18 cellular contexts compared by ENCODE assay signal in genomic region chr9:137073992-137074399, GRCh38. TPM values are rescaled to one million over a fixed set of nuclear protein-coding genes. Genes with fewer than 3 reads are reported as not detected.
"Had no signal": no experiment of that assay in that cellular context is flagged by ENCODE, and none has a peak within 500 bp of the region (broad histone marks: within the 10 kb centered on the region; RNA-seq: fewer than 3 reads in every experiment).

No MANE protein-coding gene starts in this region.

- H3K36me3 ChIP-seq: breast epithelium, neural progenitor cell, uterus had no signal

- H3K9me3 ChIP-seq: breast epithelium, lower lobe of right lung, thyroid gland, uterus had no signal

- H3K27me3 Mint-ChIP-seq: activated T-helper 17 cell treated with anti-CD3 and anti-CD28 coated beads, Interleukin-2, amount 50 U/mL, for 72 hours; T-cell had no signal

- H3K9me3 Mint-ChIP-seq: activated T-helper 17 cell treated with anti-CD3 and anti-CD28 coated beads, Interleukin-2, amount 50 U/mL, for 72 hours; neural progenitor cell; stimulated activated effector memory CD8-positive, alpha-beta T cell treated with anti-CD3 and anti-CD28 coated beads, Interleukin-12 subunit alpha, Interleukin-12 subunit beta, amount 100 ng/mL, for 72 hours; T-cell had no signal

- H3K9ac ChIP-seq: neural progenitor cell, parathyroid adenoma had no signal

- H3K4me3 ChIP-seq: breast epithelium, lower lobe of right lung, neural progenitor cell, thyroid gland, uterus had no signal

- H3K36me3 Mint-ChIP-seq: neural progenitor cell, T-cell had no signal

- H3K4me2 ChIP-seq: neural progenitor cell had no signal

- H3K27ac Mint-ChIP-seq: activated T-helper 17 cell treated with anti-CD3 and anti-CD28 coated beads, Interleukin-2, amount 50 U/mL, for 72 hours; neural progenitor cell; stimulated activated effector memory CD8-positive, alpha-beta T cell treated with anti-CD3 and anti-CD28 coated beads, Interleukin-12 subunit alpha, Interleukin-12 subunit beta, amount 100 ng/mL, for 72 hours; T-cell had no signal

- ATAC-seq: activated T-helper 17 cell treated with anti-CD3 and anti-CD28 coated beads, Interleukin-2, amount 50 U/mL, for 72 hours; lower lobe of right lung; stimulated activated effector memory CD8-positive, alpha-beta T cell treated with anti-CD3 and anti-CD28 coated beads, Interleukin-12 subunit alpha, Interleukin-12 subunit beta, amount 100 ng/mL, for 72 hours; T-cell had no signal

- DNase-seq: activated CD4-positive, alpha-beta T cell treated with anti-CD3 and anti-CD28 coated beads, Interleukin-2, amount 50 U/mL, for 4 hours; activated naive CD4-positive, alpha-beta T cell treated with Interleukin-2 at 50 U/mL for 16 hours; aorta; cerebellar nuclear complex; dermis blood vessel endothelial cell; foreskin melanocyte; kidney glomerular epithelial cell; lower lobe of right lung; T-cell; T-helper 9 cell; thyroid gland; uterus had no signal

- H3K27ac ChIP-seq: breast epithelium, epithelial cell of prostate, lower lobe of right lung, neural progenitor cell, parathyroid adenoma, thyroid gland, uterus had no signal

- H3K4me3 Mint-ChIP-seq: activated T-helper 17 cell treated with anti-CD3 and anti-CD28 coated beads, Interleukin-2, amount 50 U/mL, for 72 hours; stimulated activated effector memory CD8-positive, alpha-beta T cell treated with anti-CD3 and anti-CD28 coated beads, Interleukin-12 subunit alpha, Interleukin-12 subunit beta, amount 100 ng/mL, for 72 hours; T-cell had no signal

- H3K27me3 ChIP-seq: thyroid gland had no signal

RNA-seq across cellular contexts. Expression of gene ENTPD2, which starts 20.1 kb away (rescaled TPM):
- total RNA-seq: dermis blood vessel endothelial cell had no signal
